Comparison of ENCODE assay signal across 14 cellular contexts in the genomic region with DNA sequence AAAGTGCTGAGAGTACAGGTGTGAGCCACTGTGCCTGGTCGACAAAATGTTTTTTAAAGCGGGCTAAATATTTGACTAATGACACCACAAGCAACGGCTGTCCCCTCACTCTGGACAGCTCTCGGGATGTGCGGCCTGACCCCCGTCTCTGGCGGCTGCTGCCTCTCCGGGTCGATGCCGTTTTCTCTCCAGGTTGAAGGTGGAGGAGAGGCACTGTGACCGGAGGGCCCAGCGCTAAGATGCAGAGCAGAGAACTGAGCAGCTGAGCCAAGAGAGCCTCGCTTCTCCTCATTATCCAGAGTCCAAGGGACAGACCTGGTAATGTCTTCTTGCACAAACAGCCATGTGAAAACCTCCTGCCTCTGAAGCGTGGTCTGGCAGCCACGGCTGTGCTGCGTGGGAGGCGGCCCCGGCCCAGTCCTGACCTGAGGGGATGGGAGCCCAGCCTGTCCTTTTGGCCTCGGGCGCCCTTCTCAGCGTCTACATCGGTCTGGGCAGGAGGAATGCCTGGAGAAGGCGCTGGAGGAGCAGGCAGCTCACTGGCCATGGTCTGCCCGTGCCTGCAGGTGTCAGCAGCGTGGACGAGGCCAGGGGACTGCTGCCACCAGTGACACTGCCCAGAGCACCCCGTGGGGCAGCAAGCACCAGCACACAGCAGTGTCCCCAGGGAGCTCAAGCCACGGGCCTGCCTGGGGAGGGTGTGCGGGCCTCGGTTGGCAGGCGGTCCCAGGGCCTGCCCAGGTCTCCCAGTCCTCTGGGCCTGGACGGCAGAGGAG. TPM values are rescaled to one million over a fixed set of nuclear protein-coding genes. Genes with fewer than 3 reads are reported as not detected.
A peak's percentile ranks its signal among the peaks of the same experiment; 100 is the strongest.
DNase-seq lines count a peak whose midpoint lies in the region; ATAC-seq and TF ChIP-seq lines count a peak whose summit lies in the region.
"Had no signal": no experiment of that assay in that cellular context is flagged by ENCODE, and none has a peak within 500 bp of the region (broad histone marks: within the 10 kb centered on the region; RNA-seq: fewer than 3 reads in every experiment).

No MANE protein-coding gene starts in this region.

- no peak for TF ChIP-seq EP300 in esophagus muscularis mucosa (IDR thresholded peaks at IDR 0.05)

- H3K27me3 Mint-ChIP-seq in stimulated activated memory B cell treated with anti-CD40 and anti-IgM and Interleukin-4, amounts not matched to agents 10 μg/mL and 1 μg/mL and 100 μg/mL, for 72 hours = no peaks in the 10 kb centered on the region
- H3K27me3 Mint-ChIP-seq: stimulated activated naive CD8-positive, alpha-beta T cell treated with anti-CD3 and anti-CD28 coated beads, Interleukin-15, Interleukin-2, amounts not matched to agents 100 ng/mL and 50 ng/mL, for 24 hours had no signal

- H3K4me1 ChIP-seq in right atrium auricular region = peaks cover 0 to 14% of the 10 kb centered on the region in 2 donors
- H3K4me1 ChIP-seq in esophagus muscularis mucosa = peaks cover 9 to 20% (median 15%) of the 10 kb centered on the region in 4 donors
- H3K4me1 ChIP-seq in lower lobe of right lung = peaks cover 10% of the 10 kb centered on the region
- H3K4me1 ChIP-seq in uterus = peaks cover 4 to 9% of the 10 kb centered on the region in 2 donors

- TF ChIP-seq POLR2A in esophagus muscularis mucosa (IDR thresholded peaks at IDR 0.05; ENCODE audit: low read depth) (no peak), uterus (IDR thresholded peaks at IDR 0.05) (no peak)

- H3K36me3 ChIP-seq in right atrium auricular region = no peaks in the 10 kb centered on the region
- H3K36me3 ChIP-seq in esophagus muscularis mucosa = no peaks in the 10 kb centered on the region
- no peaks in the 10 kb centered on the region for H3K36me3 ChIP-seq in lower lobe of right lung
- H3K36me3 ChIP-seq in uterus = no peaks in the 10 kb centered on the region
- H3K36me3 ChIP-seq: WERI-Rb-1 had no signal

- peak; percentile 5 for ATAC-seq in Right ventricle myocardium superior (ENCODE audit: poor library complexity)
- no peak for ATAC-seq in lower lobe of right lung
- ATAC-seq in stimulated activated memory B cell treated with anti-CD40 and anti-IgM and Interleukin-4, amounts not matched to agents 10 μg/mL and 1 μg/mL and 100 μg/mL, for 72 hours = no peak
- ATAC-seq in GM21717 (IDR thresholded peaks at IDR 0.05; ENCODE audit: unreplicated experiment) = no peak

- no peaks in the 10 kb centered on the region for H3K9me3 Mint-ChIP-seq in stimulated activated memory B cell treated with anti-CD40 and anti-IgM and Interleukin-4, amounts not matched to agents 10 μg/mL and 1 μg/mL and 100 μg/mL, for 72 hours
- H3K9me3 Mint-ChIP-seq: activated T-helper 2 cell treated with anti-CD3 and anti-CD28 coated beads, Interferon-gamma antibody, Interleukin-2, Interleukin-4, amounts not matched to agents 10 μg/mL and 5 μg/mL and 100 μg/mL, durations not matched to agents 14 hours and 24 hours and 36 hours; CD8-positive, alpha-beta T cell; nephron; stimulated activated naive CD8-positive, alpha-beta T cell treated with anti-CD3 and anti-CD28 coated beads, Interleukin-15, Interleukin-2, amounts not matched to agents 100 ng/mL and 50 ng/mL, for 24 hours had no signal

- intact Hi-C loops in Right ventricle myocardium superior (cut with DNase I) (no loop called here), esophagus muscularis mucosa (cut with DNase I) (loop anchor here (1.0 to 5.0 kb wide), 2 partner anchors 64 to 186 kb away; no protein-coding TSS in a partner anchor), lower lobe of right lung (cut with DNase I) (loop anchor here (5.0 kb wide), 1 partner anchor 184 kb away; no protein-coding TSS in a partner anchor), uterus (cut with DNase I; ENCODE audit: low total_unique reads) (loop anchor here (2.0 to 10.0 kb wide), 2 partner anchors 66 to 186 kb away; partner anchors contain the start of gene FAAP20)

- no peak overlapping the region for H3K4me3 ChIP-seq in right atrium auricular region
- H3K4me3 ChIP-seq in esophagus muscularis mucosa = no peak overlapping the region
- no peak overlapping the region for H3K4me3 ChIP-seq in lower lobe of right lung
- no peak overlapping the region for H3K4me3 ChIP-seq in uterus

- no peak overlapping the region for H3K4me3 Mint-ChIP-seq in stimulated activated memory B cell treated with anti-CD40 and anti-IgM and Interleukin-4, amounts not matched to agents 10 μg/mL and 1 μg/mL and 100 μg/mL, for 72 hours
- H3K4me3 Mint-ChIP-seq: CD8-positive, alpha-beta T cell; nephron; stimulated activated naive CD8-positive, alpha-beta T cell treated with anti-CD3 and anti-CD28 coated beads, Interleukin-15, Interleukin-2, amounts not matched to agents 100 ng/mL and 50 ng/mL, for 24 hours had no signal

- no peaks in the 10 kb centered on the region for H3K27me3 ChIP-seq in right atrium auricular region
- no peaks in the 10 kb centered on the region for H3K27me3 ChIP-seq in esophagus muscularis mucosa
- H3K27me3 ChIP-seq in lower lobe of right lung (ENCODE audit: low read depth) = no peaks in the 10 kb centered on the region
- H3K27me3 ChIP-seq in uterus = no peaks in the 10 kb centered on the region

- no peak overlapping the region for H3K27ac Mint-ChIP-seq in stimulated activated memory B cell treated with anti-CD40 and anti-IgM and Interleukin-4, amounts not matched to agents 10 μg/mL and 1 μg/mL and 100 μg/mL, for 72 hours
- H3K27ac Mint-ChIP-seq: activated T-helper 2 cell treated with anti-CD3 and anti-CD28 coated beads, Interferon-gamma antibody, Interleukin-2, Interleukin-4, amounts not matched to agents 10 μg/mL and 5 μg/mL and 100 μg/mL, durations not matched to agents 14 hours and 24 hours and 36 hours; CD8-positive, alpha-beta T cell; stimulated activated naive CD8-positive, alpha-beta T cell treated with anti-CD3 and anti-CD28 coated beads, Interleukin-15, Interleukin-2, amounts not matched to agents 100 ng/mL and 50 ng/mL, for 24 hours had no signal

- 81% methylated on average over 22 of the region's 32 CpGs for WGBS in esophagus muscularis mucosa

- H3K27ac ChIP-seq in right atrium auricular region (no peak overlapping the region), esophagus muscularis mucosa (replicated peaks in 1 of 4) (peak overlapping the region in 3 of 4 donors; percentile 5 to 22 (median 13)), lower lobe of right lung (no peak overlapping the region), uterus (peak overlapping the region; percentile 55 to 57)
- H3K27ac ChIP-seq: WERI-Rb-1 had no signal

- DNase-seq in Right ventricle myocardium superior = peak; percentile 43
- DNase-seq in right atrium auricular region (ENCODE audit: low spot score) = no peak
- DNase-seq in esophagus muscularis mucosa (ENCODE audit: extremely low spot score) = no peak
- peak; percentile 39 for DNase-seq in lower lobe of right lung
- peak in 1 of 2 donors; percentile 77 for DNase-seq in uterus
- no peak for DNase-seq in iPS-NIHi11 (ENCODE audit: low spot score)
- DNase-seq: NCI-H146 had no signal

- H3K9me3 ChIP-seq in right atrium auricular region (no peaks in the 10 kb centered on the region), esophagus muscularis mucosa (no peaks in the 10 kb centered on the region), lower lobe of right lung (no peaks in the 10 kb centered on the region), uterus (no peaks in the 10 kb centered on the region)

- peaks cover 35% of the 10 kb centered on the region for H3K4me1 Mint-ChIP-seq in stimulated activated memory B cell treated with anti-CD40 and anti-IgM and Interleukin-4, amounts not matched to agents 10 μg/mL and 1 μg/mL and 100 μg/mL, for 72 hours

- no peak for TF ChIP-seq CTCF in right atrium auricular region (IDR thresholded peaks at IDR 0.05)
- no peak for TF ChIP-seq CTCF in esophagus muscularis mucosa (IDR thresholded peaks at IDR 0.05)
- TF ChIP-seq CTCF in lower lobe of right lung (IDR thresholded peaks at IDR 0.05) = no peak
- TF ChIP-seq CTCF in uterus (IDR thresholded peaks at IDR 0.05) = no peak

- peaks cover 4% of the 10 kb centered on the region for H3K36me3 Mint-ChIP-seq in stimulated activated memory B cell treated with anti-CD40 and anti-IgM and Interleukin-4, amounts not matched to agents 10 μg/mL and 1 μg/mL and 100 μg/mL, for 72 hours
- H3K36me3 Mint-ChIP-seq: CD8-positive, alpha-beta T cell had no signal

RNA-seq across cellular contexts. Expression of gene MORN1, which starts 10.3 kb away (rescaled TPM):
- total RNA-seq in Right ventricle myocardium superior (5.0 TPM), right atrium auricular region (1 to 10 TPM; 2.2 to 3.8 TPM), esophagus muscularis mucosa (1 to 10 TPM; 7.0 to 9.8 (median 8.0) TPM), lower lobe of right lung (13.4 TPM), uterus (10 to 100 TPM in 2 of 4 donors, 1 to 10 TPM in 1, under 1 TPM in 1; 0.59 to 20.0 (median 9.5) TPM)

RNA-seq across cellular contexts. Expression of gene RER1, which starts 10.6 kb away (rescaled TPM):
- total RNA-seq in Right ventricle myocardium superior = 81.8 TPM
- total RNA-seq in right atrium auricular region = 10 to 100 TPM; 38.8 to 47.2 TPM
- 10 to 100 TPM; 47.3 to 67.3 (median 56.4) TPM for total RNA-seq in esophagus muscularis mucosa
- total RNA-seq in lower lobe of right lung = 133 TPM
- 100 to 1,000 TPM in 1 of 4 donors, 10 to 100 TPM in 3; 34.1 to 105 (median 57.3) TPM for total RNA-seq in uterus

RNA-seq across cellular contexts. Expression of gene PEX10, which starts 31.4 kb away (rescaled TPM):
- total RNA-seq in Right ventricle myocardium superior (15.2 TPM), right atrium auricular region (10 to 100 TPM; 16.2 to 17.4 TPM), esophagus muscularis mucosa (10 to 100 TPM; 14.2 to 27.1 (median 20.3) TPM), lower lobe of right lung (12.4 TPM), uterus (10 to 100 TPM in 3 of 4 donors, under 1 TPM in 1; 0.77 to 23.6 (median 13.2) TPM)

Comparison
In these comparisons a context has a peak if more than half of its experiments do, and no peak if none do; other contexts are left out.
1. DNase-seq: peak in Right ventricle myocardium superior (single experiment) and lower lobe of right lung (single experiment); none in right atrium auricular region (single experiment), esophagus muscularis mucosa (single experiment) and iPS-NIHi11 (single experiment).
2. H3K27ac ChIP-seq: peak in esophagus muscularis mucosa (3 of 4) and uterus (2 of 2); none in right atrium auricular region (0 of 2) and lower lobe of right lung (single experiment).